9 cellular contexts compared by ENCODE assay signal in the genomic region with DNA sequence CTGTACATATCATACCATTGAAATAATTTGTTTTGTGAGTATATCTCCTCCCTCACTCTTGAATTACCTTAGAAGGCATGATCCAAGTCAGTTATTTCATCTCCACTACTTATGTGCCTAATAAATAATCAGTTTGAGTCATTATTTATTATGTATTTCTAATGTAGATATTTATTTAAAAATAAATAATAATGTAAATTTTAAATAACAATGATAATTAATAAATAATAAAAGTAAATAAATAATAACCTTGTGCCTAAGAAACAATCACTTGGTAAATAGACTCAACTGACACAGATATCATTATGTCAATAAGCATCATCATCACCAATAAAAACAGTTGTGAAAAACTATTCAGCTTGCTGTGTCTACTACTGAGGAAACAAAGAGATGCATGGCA.
"Had no signal": no experiment of that assay in that cellular context is flagged by ENCODE, and none has a peak within 500 bp of the region (broad histone marks: within the 10 kb centered on the region; RNA-seq: fewer than 3 reads in every experiment).

No MANE protein-coding gene starts in this region.

- H3K9me3 ChIP-seq: HAP-1 had no signal

- H3K4me3 Mint-ChIP-seq: HFFc6 had no signal

- H3K9ac ChIP-seq: GM23248 had no signal

- H3K27ac Mint-ChIP-seq: HFFc6 had no signal

- H3K36me3 ChIP-seq: HAP-1 had no signal

- FAIRE-seq: HTR-8/SVneo, K562 had no signal

- H3K27ac ChIP-seq: GM23248 had no signal

- H3K4me1 ChIP-seq: HAP-1 had no signal

- H2AFZ ChIP-seq: GM23248 had no signal

- DNase-seq: GM23248, GOT3, H7, HFFc6, IMR-90 had no signal

- H3K4me3 ChIP-seq: GM23248, HAP-1, K562 had no signal

- ATAC-seq: HCT116, K562 had no signal
